Comparison of ENCODE assay signal across 8 cellular contexts in genomic region chr15:90266485-90266884, GRCh38. TPM values are rescaled to one million over a fixed set of nuclear protein-coding genes. Genes with fewer than 3 reads are reported as not detected.
A peak's percentile ranks its signal among the peaks of the same experiment; 100 is the strongest.
DNase-seq lines count a peak whose midpoint lies in the region; ATAC-seq and TF ChIP-seq lines count a peak whose summit lies in the region.

No MANE protein-coding gene starts in this region.

- no peak for TF ChIP-seq POLR2A in stomach (IDR thresholded peaks at IDR 0.05)

- peak overlapping the region; percentile 83 to 96 (median 93) for H3K9ac ChIP-seq in BLaER1 treated with 17β-estradiol and CSF1 and Interleukin-3, amounts not matched to agents 10 nM and 100 nM

- H3K36me3 ChIP-seq in BLaER1 treated with 17β-estradiol and CSF1 and Interleukin-3, amounts not matched to agents 10 nM and 100 nM = peaks cover 18 to 48% (median 46%) of the 10 kb centered on the region in 11 experiments
- peaks cover 33% of the 10 kb centered on the region for H3K36me3 ChIP-seq in MG63
- peaks cover 12 to 18% of the 10 kb centered on the region in 2 donors for H3K36me3 ChIP-seq in ascending aorta
- peaks cover 6 to 30% (median 26%) of the 10 kb centered on the region in 4 donors for H3K36me3 ChIP-seq in stomach

- peak overlapping the region; percentile 86 to 97 (median 94) for H3K27ac ChIP-seq in BLaER1 treated with 17β-estradiol and CSF1 and Interleukin-3, amounts not matched to agents 10 nM and 100 nM
- peak overlapping the region; percentile 89 to 98 for H3K27ac ChIP-seq in ascending aorta
- H3K27ac ChIP-seq in stomach = peak overlapping the region; percentile 90 to 99 (median 96)

- intact Hi-C loops in ascending aorta (cut with DNase I) = no loop called here
- intact Hi-C loops in stomach (cut with DNase I; ENCODE audit: low total_unique reads) = no loop called here

- H3K4me3 ChIP-seq in BLaER1 treated with 17β-estradiol and CSF1 and Interleukin-3, amounts not matched to agents 10 nM and 100 nM = peak overlapping the region; percentile 69 to 90 (median 77)
- H3K4me3 ChIP-seq in MG63 (peak overlapping the region; percentile 92), ascending aorta (peak overlapping the region; percentile 62 to 71), stomach (peak overlapping the region; percentile 59 to 76 (median 66))

- peaks cover 51 to 71% (median 62%) of the 10 kb centered on the region in 10 experiments for H3K4me1 ChIP-seq in BLaER1 treated with 17β-estradiol and CSF1 and Interleukin-3, amounts not matched to agents 10 nM and 100 nM
- H3K4me1 ChIP-seq in ascending aorta = peaks cover 4 to 27% of the 10 kb centered on the region in 2 donors
- peaks cover 26 to 60% (median 46%) of the 10 kb centered on the region in 4 donors for H3K4me1 ChIP-seq in stomach

- H3K9me3 ChIP-seq in BLaER1 treated with 17β-estradiol and CSF1 and Interleukin-3, amounts not matched to agents 10 nM and 100 nM (replicated peaks in 1 of 11) = no peaks in the 10 kb centered on the region
- H3K9me3 ChIP-seq in MG63 = no peaks in the 10 kb centered on the region
- H3K9me3 ChIP-seq in ascending aorta = no peaks in the 10 kb centered on the region
- H3K9me3 ChIP-seq in stomach = no peaks in the 10 kb centered on the region

- WGBS in stomach, 5 donors = 5 to 10% (median 6%) methylated on average over 15 of the region's 15 CpGs

- H4K20me1 ChIP-seq in BLaER1 treated with 17β-estradiol and CSF1 and Interleukin-3, amounts not matched to agents 10 nM and 100 nM = peaks cover 24 to 54% (median 49%) of the 10 kb centered on the region in 11 experiments; a peak in 20 of 22 replicates

- H3K27me3 ChIP-seq in BLaER1 treated with 17β-estradiol and CSF1 and Interleukin-3, amounts not matched to agents 10 nM and 100 nM = no peaks in the 10 kb centered on the region
- no peaks in the 10 kb centered on the region for H3K27me3 ChIP-seq in MG63
- no peaks in the 10 kb centered on the region for H3K27me3 ChIP-seq in ascending aorta
- H3K27me3 ChIP-seq in stomach = no peaks in the 10 kb centered on the region

- peak; percentile 30 for DNase-seq in MG63
- peak in 1 of 2 donors; percentile 67 for DNase-seq in ascending aorta (ENCODE audit: low spot score in 2 of 2)
- peak; percentile 33 for DNase-seq in left kidney (ENCODE audit: low read depth, low spot score)
- DNase-seq in stomach = peak; percentile 28
- no peak for DNase-seq in NCI-H2107 (lab: John Stamatoyannopoulos, UW)

- ATAC-seq in GM21825 (IDR thresholded peaks at IDR 0.05; ENCODE audit: unreplicated experiment) (no peak), HG02763 (IDR thresholded peaks at IDR 0.05; ENCODE audit: unreplicated experiment) (no peak)

- no peak for TF ChIP-seq EP300 in stomach (IDR thresholded peaks at IDR 0.05)

- H3K4me2 ChIP-seq in BLaER1 treated with 17β-estradiol and CSF1 and Interleukin-3, amounts not matched to agents 10 nM and 100 nM = peak overlapping the region; percentile 84 to 99 (median 96)

- no peak for TF ChIP-seq CTCF in ascending aorta (IDR thresholded peaks at IDR 0.05)
- no peak for TF ChIP-seq CTCF in stomach (IDR thresholded peaks at IDR 0.05)

RNA-seq across cellular contexts. Expression of gene NGRN, which starts 1.0 kb away (rescaled TPM):
- 83.1 and 134 TPM in 2 replicates for total RNA-seq in MG63 (2014; rRNA removed; shearing (Covaris generic); ENCODE audit: low replicate concordance)
- total RNA-seq in ascending aorta = 58.0 TPM
- total RNA-seq in stomach = 10 to 100 TPM; 24.0 to 97.4 (median 61.3) TPM
- polyA plus RNA-seq in stomach = 10 to 100 TPM; 51.1 to 70.3 (median 55.3) TPM

RNA-seq across cellular contexts. Expression of gene TTLL13, which starts 17.1 kb away (rescaled TPM):
- 0.07 TPM in 1 of 2 replicates, not detected in the other for total RNA-seq in MG63 (2014; rRNA removed; shearing (Covaris generic); ENCODE audit: low replicate concordance)
- total RNA-seq in ascending aorta = not detected
- not detected for total RNA-seq in stomach
- polyA plus RNA-seq in stomach = under 1 TPM in 1 of 3 donors, not detected in 2; 0.10 TPM

RNA-seq across cellular contexts. Expression of gene GDPGP1, which starts 32.5 kb away (rescaled TPM):
- total RNA-seq in MG63 (2014; rRNA removed; shearing (Covaris generic); ENCODE audit: low replicate concordance) = 0.86 and 6.4 TPM in 2 replicates
- total RNA-seq in ascending aorta (2.2 TPM), stomach (10 to 100 TPM in 1 of 5 donors, 1 to 10 TPM in 2, under 1 TPM in 1, not detected in 1; under 0.01 to 26.6 (median 5.9) TPM)
- polyA plus RNA-seq in stomach = 1 to 10 TPM in 2 of 3 donors, under 1 TPM in 1; 0.92 to 3.2 (median 2.4) TPM

RNA-seq across cellular contexts. Expression of gene CIB1, which starts 32.7 kb away (rescaled TPM):
- 48.7 and 158 TPM in 2 replicates for total RNA-seq in MG63 (2014; rRNA removed; shearing (Covaris generic); ENCODE audit: low replicate concordance)
- 50.9 TPM for total RNA-seq in ascending aorta
- 100 to 1,000 TPM in 1 of 5 donors, 10 to 100 TPM in 4; 27.4 to 166 (median 36.6) TPM for total RNA-seq in stomach
- polyA plus RNA-seq in stomach = 100 to 1,000 TPM; 128 to 206 (median 158) TPM
